ENCODE assay signal across 8 cellular contexts in genomic region chr1:149812893-149813801, GRCh38. TPM values are rescaled to one million over a fixed set of nuclear protein-coding genes. Genes with fewer than 3 reads are reported as not detected.
DNase-seq lines count a peak whose midpoint lies in the region; ATAC-seq and TF ChIP-seq lines count a peak whose summit lies in the region.
"Not testable (repeated sequence)": the region's sequence is repeated elsewhere in the genome, so short reads cannot be mapped to it uniquely, and the experiment has no call there.

No MANE protein-coding gene starts in this region.

- H3K4me3 Mint-ChIP-seq in activated CD4-positive, alpha-beta T cell treated with anti-CD3 and anti-CD28 coated beads, Interleukin-2, amount 10 ng/mL, durations not matched to agents 24 days and 14 days, result peak overlapping the region; percentile 88

- peak overlapping the region; percentile 49 for H3K4me3 ChIP-seq in AG04449 (ENCODE audit: low read depth, low read length)
- peak overlapping the region in 2 of 3 donors; percentile 23 to 52 for H3K4me3 ChIP-seq in skeletal muscle tissue (ENCODE audit: low read length in 3 of 3)

- H3K27me3 Mint-ChIP-seq in activated CD4-positive, alpha-beta T cell treated with anti-CD3 and anti-CD28 coated beads, Interleukin-2, amount 10 ng/mL, durations not matched to agents 24 days and 14 days, result not testable (repeated sequence)

- H3K36me3 Mint-ChIP-seq in activated CD4-positive, alpha-beta T cell treated with anti-CD3 and anti-CD28 coated beads, Interleukin-2, amount 10 ng/mL, durations not matched to agents 24 days and 14 days (ENCODE audit: low read depth), result not testable (repeated sequence)

- peak; percentile 13 for ATAC-seq in GM19324 (IDR thresholded peaks at IDR 0.05; ENCODE audit: low FRiP score, unreplicated experiment)

- H3K9ac ChIP-seq in skeletal muscle tissue (ENCODE audit: low read depth in 1 of 3, low read length in 3 of 3), result peak overlapping the region in 2 of 3 donors; percentile 25 to 43

- TF ChIP-seq CTCF in AG04449 (IDR thresholded peaks at IDR 0.05; ENCODE audit: insufficient read depth, low read length, missing control alignments), result not testable (repeated sequence)

- H3K4me1 Mint-ChIP-seq in activated CD4-positive, alpha-beta T cell treated with anti-CD3 and anti-CD28 coated beads, Interleukin-2, amount 10 ng/mL, durations not matched to agents 24 days and 14 days, result peaks cover 13% of the 10 kb centered on the region

- CTCF ChIA-PET in AG04449 (lab: Yijun Ruan, JAX), result not testable (repeated sequence)

- H3K9me3 Mint-ChIP-seq in activated CD4-positive, alpha-beta T cell treated with anti-CD3 and anti-CD28 coated beads, Interleukin-2, amount 10 ng/mL, durations not matched to agents 24 days and 14 days, result not testable (repeated sequence)

- H3K27ac Mint-ChIP-seq in activated CD4-positive, alpha-beta T cell treated with anti-CD3 and anti-CD28 coated beads, Interleukin-2, amount 10 ng/mL, durations not matched to agents 24 days and 14 days, result peak overlapping the region; percentile 98

- H3K9me3 ChIP-seq in skeletal muscle tissue (ENCODE audit: control insufficient read depth in 3 of 3, low read length in 3 of 3), result not testable (repeated sequence)

- H3K27ac ChIP-seq in cingulate gyrus (ENCODE audit: low read depth, low read length) (peak overlapping the region; percentile 10), skeletal muscle tissue (ENCODE audit: low read depth, low read length) (peak overlapping the region; percentile 36)

- H3K27me3 ChIP-seq in skeletal muscle tissue (ENCODE audit: control insufficient read depth in 3 of 3, insufficient read depth in 3 of 3, low read length in 3 of 3), result not testable (repeated sequence)

- POLR2A ChIA-PET in AG04449 (lab: Yijun Ruan, JAX), result interaction anchor here (1.3 kb wide), 1 partner anchor 31 kb away, joined by 3 read pairs; no protein-coding TSS in a partner anchor

- intact Hi-C loops in activated CD4-positive, alpha-beta T cell treated with anti-CD3 and anti-CD28 coated beads, Interleukin-2, amount 10 ng/mL, durations not matched to agents 24 days and 14 days (cut with micrococcal nuclease), result not testable (repeated sequence)

- H3K36me3 ChIP-seq in skeletal muscle tissue (ENCODE audit: control insufficient read depth in 3 of 3, insufficient read depth in 3 of 3, low read length in 3 of 3), result not testable (repeated sequence)

- not testable (repeated sequence) for H3K4me1 ChIP-seq in skeletal muscle tissue (ENCODE audit: control insufficient read depth in 3 of 3, insufficient read depth in 3 of 3, low read length in 3 of 3)

- DNase-seq in AG04449 (ENCODE audit: low read depth, low spot score), result not testable (repeated sequence)
- DNase-seq in HUDEP-2 (lab: John Stamatoyannopoulos, UW; ENCODE audit: unreplicated experiment in 76 of 76) (peak in 64 of 76 experiments; percentile 3 to 84 (median 58)), NCI-H82 treated with DMSO at 0.1 percent for 48 hours (lab: John Stamatoyannopoulos, UW; ENCODE audit: unreplicated experiment) (peak; percentile 87), kidney glomerular epithelial cell (lab: John Stamatoyannopoulos, UW) (peak; percentile 73)
- peak; percentile 94 for DNase-seq in activated CD4-positive, alpha-beta T cell treated with anti-CD3 and anti-CD28 coated beads, Interleukin-2, amount 10 ng/mL, durations not matched to agents 24 days and 14 days

RNA-seq across cellular contexts. Expression of gene FCGR1A, which starts 30.7 kb away (rescaled TPM):
- not detected in 2 replicates for total RNA-seq in activated CD4-positive, alpha-beta T cell treated with anti-CD3 and anti-CD28 coated beads, Interleukin-2, amount 10 ng/mL, durations not matched to agents 24 days and 14 days
- total RNA-seq in skeletal muscle tissue, result 5.2 TPM
